In genomic region chr17:64547354-64547753, GRCh38 we compare ENCODE assay signal across 16 cellular contexts.
"Had no signal": no experiment of that assay in that cellular context is flagged by ENCODE, and none has a peak within 500 bp of the region (broad histone marks: within the 10 kb centered on the region; RNA-seq: fewer than 3 reads in every experiment).

No MANE protein-coding gene starts in this region.

- DNase-seq: activated CD4-positive, alpha-beta T cell treated with anti-CD3 and anti-CD28 coated beads, Interleukin-2, amount 10 ng/mL, durations not matched to agents 7 days and 5 days; activated CD4-positive, CD25-positive, alpha-beta regulatory T cell; activated naive CD4-positive, alpha-beta T cell treated with anti-CD3 and anti-CD28 coated beads, Interleukin-2, amount 10 ng/mL, durations not matched to agents 7 days and 5 days; adrenal gland; body of pancreas; ovary; stimulated activated CD4-positive, alpha-beta T cell treated with anti-CD3 and anti-CD28 coated beads, Interleukin-4, amount 100 ng/mL, for 1 hour; stimulated activated CD8-positive, alpha-beta memory T cell treated with anti-CD3 and anti-CD28 coated beads, Interleukin-4, amount 100 ng/mL, for 48 hours; T1000; upper lobe of right lung had no signal

- H3K4me3 Mint-ChIP-seq: activated CD4-positive, alpha-beta T cell treated with anti-CD3 and anti-CD28 coated beads, Interleukin-2, amount 10 ng/mL, durations not matched to agents 7 days and 5 days; activated naive CD4-positive, alpha-beta T cell treated with anti-CD3 and anti-CD28 coated beads, Interleukin-2, amount 10 ng/mL, durations not matched to agents 7 days and 5 days; stimulated activated naive CD8-positive, alpha-beta T cell treated with anti-CD3 and anti-CD28 coated beads, Interleukin-15, Interleukin-2, amounts not matched to agents 100 ng/mL and 50 ng/mL, for 24 hours had no signal

- FAIRE-seq: endometrium, islet of Langerhans had no signal

- ATAC-seq: body of pancreas, esophagus mucosa, left lobe of liver, upper lobe of right lung had no signal

- H3K27me3 Mint-ChIP-seq: activated CD4-positive, alpha-beta T cell treated with anti-CD3 and anti-CD28 coated beads, Interleukin-2, amount 10 ng/mL, durations not matched to agents 7 days and 5 days; activated naive CD4-positive, alpha-beta T cell treated with anti-CD3 and anti-CD28 coated beads, Interleukin-2, amount 10 ng/mL, durations not matched to agents 7 days and 5 days; stimulated activated naive CD8-positive, alpha-beta T cell treated with anti-CD3 and anti-CD28 coated beads, Interleukin-15, Interleukin-2, amounts not matched to agents 100 ng/mL and 50 ng/mL, for 24 hours had no signal

- H3K27ac ChIP-seq: adrenal gland, body of pancreas, ovary, upper lobe of right lung had no signal

- H3K4me3 ChIP-seq: adrenal gland, body of pancreas, ovary, upper lobe of right lung had no signal

- H3K27me3 ChIP-seq: adrenal gland, body of pancreas, ovary, upper lobe of right lung had no signal

- H3K4me1 Mint-ChIP-seq: activated CD4-positive, alpha-beta T cell treated with anti-CD3 and anti-CD28 coated beads, Interleukin-2, amount 10 ng/mL, durations not matched to agents 7 days and 5 days; activated naive CD4-positive, alpha-beta T cell treated with anti-CD3 and anti-CD28 coated beads, Interleukin-2, amount 10 ng/mL, durations not matched to agents 7 days and 5 days had no signal

- H3K9me3 ChIP-seq: adrenal gland, body of pancreas, ovary, upper lobe of right lung had no signal

- H3K9me3 Mint-ChIP-seq: activated CD4-positive, alpha-beta T cell treated with anti-CD3 and anti-CD28 coated beads, Interleukin-2, amount 10 ng/mL, durations not matched to agents 7 days and 5 days; activated naive CD4-positive, alpha-beta T cell treated with anti-CD3 and anti-CD28 coated beads, Interleukin-2, amount 10 ng/mL, durations not matched to agents 7 days and 5 days; activated T-helper 2 cell treated with anti-CD3 and anti-CD28 coated beads, Interferon-gamma antibody, Interleukin-2, Interleukin-4, amounts not matched to agents 10 μg/mL and 5 μg/mL and 100 μg/mL, durations not matched to agents 14 hours and 24 hours and 36 hours; stimulated activated naive CD8-positive, alpha-beta T cell treated with anti-CD3 and anti-CD28 coated beads, Interleukin-15, Interleukin-2, amounts not matched to agents 100 ng/mL and 50 ng/mL, for 24 hours had no signal

- H3K27ac Mint-ChIP-seq: activated CD4-positive, alpha-beta T cell treated with anti-CD3 and anti-CD28 coated beads, Interleukin-2, amount 10 ng/mL, durations not matched to agents 7 days and 5 days; activated naive CD4-positive, alpha-beta T cell treated with anti-CD3 and anti-CD28 coated beads, Interleukin-2, amount 10 ng/mL, durations not matched to agents 7 days and 5 days; activated T-helper 2 cell treated with anti-CD3 and anti-CD28 coated beads, Interferon-gamma antibody, Interleukin-2, Interleukin-4, amounts not matched to agents 10 μg/mL and 5 μg/mL and 100 μg/mL, durations not matched to agents 14 hours and 24 hours and 36 hours; stimulated activated naive CD8-positive, alpha-beta T cell treated with anti-CD3 and anti-CD28 coated beads, Interleukin-15, Interleukin-2, amounts not matched to agents 100 ng/mL and 50 ng/mL, for 24 hours had no signal

- H3K36me3 ChIP-seq: ovary had no signal

- H3K4me1 ChIP-seq: adrenal gland, body of pancreas, upper lobe of right lung had no signal
